In genomic region chr2:88247531-88247930, GRCh38 we compare ENCODE assay signal across 21 cellular contexts.
DNase-seq lines count a peak whose midpoint lies in the region; ATAC-seq and FAIRE-seq lines count a peak whose summit lies in the region.
"Had no signal": no experiment of that assay in that cellular context is flagged by ENCODE, and none has a peak within 500 bp of the region (broad histone marks: within the 10 kb centered on the region; RNA-seq: fewer than 3 reads in every experiment).

No MANE protein-coding gene starts in this region.

- H3K4me1 Mint-ChIP-seq in activated naive CD8-positive, alpha-beta T cell treated with anti-CD3 and anti-CD28 coated beads, Interleukin-2, amount 50 U/mL, for 24 hours = no peaks in the 10 kb centered on the region
- H3K4me1 Mint-ChIP-seq in activated naive CD8-positive, alpha-beta T cell treated with anti-CD3 and anti-CD28 coated beads for 36 hours = no peaks in the 10 kb centered on the region
- H3K4me1 Mint-ChIP-seq: CD8-positive, alpha-beta memory T cell; naive thymus-derived CD4-positive, alpha-beta T cell; stimulated activated memory B cell treated with anti-CD40 and anti-IgM and Interleukin-4, amounts not matched to agents 10 μg/mL and 1 μg/mL and 100 μg/mL, for 72 hours had no signal

- H3K9me3 Mint-ChIP-seq in activated naive CD8-positive, alpha-beta T cell treated with anti-CD3 and anti-CD28 coated beads, Interleukin-2, amount 50 U/mL, for 24 hours = peaks cover 14% of the 10 kb centered on the region
- no peaks in the 10 kb centered on the region for H3K9me3 Mint-ChIP-seq in activated naive CD8-positive, alpha-beta T cell treated with anti-CD3 and anti-CD28 coated beads for 36 hours

- H3K4me3 Mint-ChIP-seq in activated naive CD8-positive, alpha-beta T cell treated with anti-CD3 and anti-CD28 coated beads, Interleukin-2, amount 50 U/mL, for 24 hours = no peak overlapping the region
- H3K4me3 Mint-ChIP-seq in activated naive CD8-positive, alpha-beta T cell treated with anti-CD3 and anti-CD28 coated beads for 36 hours = no peak overlapping the region
- H3K4me3 Mint-ChIP-seq: CD8-positive, alpha-beta memory T cell; naive thymus-derived CD4-positive, alpha-beta T cell; stimulated activated memory B cell treated with anti-CD40 and anti-IgM and Interleukin-4, amounts not matched to agents 10 μg/mL and 1 μg/mL and 100 μg/mL, for 72 hours had no signal

- H3K27ac Mint-ChIP-seq in activated naive CD8-positive, alpha-beta T cell treated with anti-CD3 and anti-CD28 coated beads, Interleukin-2, amount 50 U/mL, for 24 hours = no peak overlapping the region
- no peak overlapping the region for H3K27ac Mint-ChIP-seq in activated naive CD8-positive, alpha-beta T cell treated with anti-CD3 and anti-CD28 coated beads for 36 hours
- H3K27ac Mint-ChIP-seq: CD8-positive, alpha-beta memory T cell; naive thymus-derived CD4-positive, alpha-beta T cell; stimulated activated memory B cell treated with anti-CD40 and anti-IgM and Interleukin-4, amounts not matched to agents 10 μg/mL and 1 μg/mL and 100 μg/mL, for 72 hours had no signal

- DNase-seq in activated naive CD8-positive, alpha-beta T cell treated with anti-CD3 and anti-CD28 coated beads, Interleukin-2, amount 50 U/mL, for 24 hours = peak; percentile 4
- DNase-seq in activated naive CD8-positive, alpha-beta T cell treated with anti-CD3 and anti-CD28 coated beads for 36 hours = no peak
- DNase-seq in RKO (ENCODE audit: low spot score) (peak; percentile 7), glomerular visceral epithelial cell (ENCODE audit: extremely low spot score) (peak; percentile 7), urothelium cell line (ENCODE audit: low spot score) (peak; percentile 68), mucosa of gallbladder (ENCODE audit: low spot score) (no peak)
- DNase-seq: activated CD4-positive, alpha-beta T cell treated with anti-CD3 and anti-CD28 coated beads for 4 hours; AML-193; dorsolateral prefrontal cortex; heart right ventricle; naive thymus-derived CD4-positive, alpha-beta T cell; NCI-H1694 treated with DMSO at 0.1 percent for 48 hours; NCI-H2227 treated with DMSO at 0.1 percent for 48 hours; SIG-M5 had no signal

- ATAC-seq in activated naive CD8-positive, alpha-beta T cell treated with anti-CD3 and anti-CD28 coated beads, Interleukin-2, amount 50 U/mL, for 24 hours = peak; percentile 68
- no peak for ATAC-seq in HG02852 (IDR thresholded peaks at IDR 0.05; ENCODE audit: unreplicated experiment)
- ATAC-seq: HCT116; heart right ventricle; left lobe of liver; naive thymus-derived CD4-positive, alpha-beta T cell; stimulated activated memory B cell treated with anti-CD40 and anti-IgM and Interleukin-4, amounts not matched to agents 10 μg/mL and 1 μg/mL and 100 μg/mL, for 72 hours had no signal

- peak; percentile 90 for FAIRE-seq in urothelium cell line (lab: Jason Lieb, UNC)
- FAIRE-seq: astrocyte, GM12891 had no signal

- no peaks in the 10 kb centered on the region for H3K36me3 Mint-ChIP-seq in activated naive CD8-positive, alpha-beta T cell treated with anti-CD3 and anti-CD28 coated beads, Interleukin-2, amount 50 U/mL, for 24 hours (ENCODE audit: low read depth)
- peaks cover 2% of the 10 kb centered on the region for H3K36me3 Mint-ChIP-seq in activated naive CD8-positive, alpha-beta T cell treated with anti-CD3 and anti-CD28 coated beads for 36 hours
- H3K36me3 Mint-ChIP-seq: CD8-positive, alpha-beta memory T cell; stimulated activated memory B cell treated with anti-CD40 and anti-IgM and Interleukin-4, amounts not matched to agents 10 μg/mL and 1 μg/mL and 100 μg/mL, for 72 hours had no signal

- peaks cover 13% of the 10 kb centered on the region for H3K27me3 Mint-ChIP-seq in activated naive CD8-positive, alpha-beta T cell treated with anti-CD3 and anti-CD28 coated beads, Interleukin-2, amount 50 U/mL, for 24 hours
- peaks cover 10% of the 10 kb centered on the region for H3K27me3 Mint-ChIP-seq in activated naive CD8-positive, alpha-beta T cell treated with anti-CD3 and anti-CD28 coated beads for 36 hours

Comparison
In these comparisons a context has a peak if more than half of its experiments do, and no peak if none do; other contexts are left out.
1. DNase-seq: peak in activated naive CD8-positive, alpha-beta T cell treated with anti-CD3 and anti-CD28 coated beads, Interleukin-2, amount 50 U/mL, for 24 hours (single experiment), RKO (single experiment), glomerular visceral epithelial cell (single experiment) and urothelium cell line (single experiment); none in activated naive CD8-positive, alpha-beta T cell treated with anti-CD3 and anti-CD28 coated beads for 36 hours (single experiment) and mucosa of gallbladder (single experiment).